ENCODE assay signal across 8 cellular contexts in the genomic region with DNA sequence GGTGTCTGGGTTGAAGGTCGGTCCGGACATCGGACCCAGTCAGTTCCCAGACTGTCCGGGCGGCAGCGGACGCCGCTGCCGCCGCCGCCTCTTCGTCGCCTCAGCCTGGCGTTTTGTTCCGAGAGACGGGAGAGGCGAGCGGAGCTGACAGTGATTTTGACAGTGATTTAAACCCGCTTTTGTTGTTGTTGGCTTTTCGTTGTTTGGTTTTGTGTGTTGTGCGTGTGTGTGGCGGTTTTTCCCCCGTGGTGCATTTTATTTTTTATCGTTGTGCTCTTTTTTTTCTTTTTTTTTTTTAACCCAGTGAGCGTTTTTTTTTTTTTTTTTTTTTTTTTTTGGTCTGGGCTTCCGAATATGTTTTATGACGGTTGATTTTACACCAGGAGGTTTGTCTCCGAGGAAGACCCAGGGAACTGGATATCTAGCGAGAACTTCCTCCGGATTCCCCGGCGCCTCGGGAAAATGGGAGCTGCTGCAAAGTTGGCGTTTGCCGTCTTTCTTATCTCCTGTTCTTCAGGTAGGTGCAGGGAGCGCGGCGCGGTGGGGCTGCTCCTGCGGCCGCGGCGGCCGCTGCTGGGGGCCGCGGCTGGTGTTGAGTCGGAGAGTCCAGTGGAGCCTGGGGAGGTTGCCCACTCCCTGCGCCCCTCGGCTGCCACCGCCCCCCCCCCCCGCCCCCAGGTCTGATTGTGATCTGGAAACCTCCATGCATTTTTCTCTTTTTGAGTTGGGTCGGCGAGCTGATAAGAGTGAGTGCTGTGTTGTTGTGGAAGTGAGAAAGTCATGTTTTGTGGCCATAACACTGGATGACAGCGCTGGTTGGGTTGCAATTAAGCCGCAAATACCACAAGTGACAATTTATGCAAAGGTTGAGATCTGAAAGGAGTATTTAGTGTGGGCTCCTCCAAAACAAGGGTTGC. TPM values are rescaled to one million over a fixed set of nuclear protein-coding genes. Genes with fewer than 3 reads are reported as not detected.
DNase-seq lines count a peak whose midpoint lies in the region; ATAC-seq and TF ChIP-seq lines count a peak whose summit lies in the region.

A gene (plus strand): TSS at position 339 of the 917 bp plus-strand sequence. CDS start 124 bp downstream, at position 463.

- TF ChIP-seq POLR2A in body of pancreas (IDR thresholded peaks at IDR 0.05), result no peak
- TF ChIP-seq POLR2A in gastrocnemius medialis (IDR thresholded peaks at IDR 0.05), result peak in 1 of 2 donors; percentile 9

- peaks cover 28% of the 10 kb centered on the region for H3K27me3 Mint-ChIP-seq in IgD-negative memory B cell
- H3K27me3 Mint-ChIP-seq in T-helper 1 cell treated with Interleukin-12 subunit alpha and Interleukin-12 subunit beta and Interleukin-4 antibody, amounts not matched to agents 30 μg/mL and 1 μg/mL, for 36 hours (ENCODE audit: low read depth), result peaks cover 69% of the 10 kb centered on the region

- WGBS in body of pancreas, 2 donors, result 0% methylated on average over 35 to 54 of the region's 55 CpGs

- in situ Hi-C loops in G401 (cut with HindIII; ENCODE audit: low sequenced_read_pairs), result no loop called here
- in situ Hi-C loops in gastrocnemius medialis (cut with MboI; ENCODE audit: low sequenced_read_pairs in 4 of 4), result loop anchor here in 1 of 4 donors (10.0 kb wide), 1 partner anchor 170 kb away; no protein-coding TSS in a partner anchor

- peak within 1 kb of the TSS; percentile 25 to 96 (median 94) for H3K27ac Mint-ChIP-seq in IgD-negative memory B cell
- H3K27ac Mint-ChIP-seq in T-helper 1 cell treated with Interleukin-12 subunit alpha and Interleukin-12 subunit beta and Interleukin-4 antibody, amounts not matched to agents 30 μg/mL and 1 μg/mL, for 36 hours, result peak within 1 kb of the TSS; percentile 75

- ATAC-seq in GM21737 (IDR thresholded peaks at IDR 0.05; ENCODE audit: unreplicated experiment), result peak; percentile 31
- peak; percentile 51 for ATAC-seq in body of pancreas
- peak; percentile 54 to 63 for ATAC-seq in gastrocnemius medialis

- H3K36me3 Mint-ChIP-seq in IgD-negative memory B cell, result peaks cover 1% of the 10 kb centered on the region
- H3K36me3 Mint-ChIP-seq in T-helper 1 cell treated with Interleukin-12 subunit alpha and Interleukin-12 subunit beta and Interleukin-4 antibody, amounts not matched to agents 30 μg/mL and 1 μg/mL, for 36 hours (ENCODE audit: low read depth), result no peaks in the 10 kb centered on the region

- H3K4me3 ChIP-seq in body of pancreas, result peak within 1 kb of the TSS; percentile 78 to 92
- peak within 1 kb of the TSS; percentile 83 for H3K4me3 ChIP-seq in iPS-18a (ENCODE audit: low read length)
- H3K4me3 ChIP-seq in gastrocnemius medialis, result peak within 1 kb of the TSS; percentile 77 to 91 (median 86)

- peaks cover 0 to 5% (median 4%) of the 10 kb centered on the region in 3 donors for H3K9me3 Mint-ChIP-seq in IgD-negative memory B cell
- no peaks in the 10 kb centered on the region for H3K9me3 Mint-ChIP-seq in T-helper 1 cell treated with Interleukin-12 subunit alpha and Interleukin-12 subunit beta and Interleukin-4 antibody, amounts not matched to agents 30 μg/mL and 1 μg/mL, for 36 hours

- H3K4me1 ChIP-seq in body of pancreas (peaks cover 35% of the 10 kb centered on the region), iPS-18a (ENCODE audit: control insufficient read depth, low read depth, low read length) (peaks cover 13% of the 10 kb centered on the region), gastrocnemius medialis (peaks cover 44 to 47% of the 10 kb centered on the region in 2 donors)

- H3K36me3 ChIP-seq in body of pancreas (replicated peaks in 1 of 2; ENCODE audit: insufficient read depth in 1 of 2, low read depth in 2 of 2), result no peaks in the 10 kb centered on the region
- H3K36me3 ChIP-seq in iPS-18a (ENCODE audit: control insufficient read depth, low read depth, low read length), result no peaks in the 10 kb centered on the region
- H3K36me3 ChIP-seq in gastrocnemius medialis, result no peaks in the 10 kb centered on the region

- TF ChIP-seq CTCF in body of pancreas (IDR thresholded peaks at IDR 0.05) (no peak), gastrocnemius medialis (IDR thresholded peaks at IDR 0.05 in 4 of 5, conservative IDR thresholded peaks at IDR 0.05 in 1 of 5) (no peak)

- peak within 1 kb of the TSS; percentile 91 for H3K9ac ChIP-seq in iPS-18a (ENCODE audit: low read length)

- H3K4me1 Mint-ChIP-seq in IgD-negative memory B cell, result peaks cover 8 to 18% (median 12%) of the 10 kb centered on the region in 3 donors
- H3K4me1 Mint-ChIP-seq in T-helper 1 cell treated with Interleukin-12 subunit alpha and Interleukin-12 subunit beta and Interleukin-4 antibody, amounts not matched to agents 30 μg/mL and 1 μg/mL, for 36 hours (ENCODE audit: low read depth), result peaks cover 21% of the 10 kb centered on the region

- H3K9me3 ChIP-seq in body of pancreas (no peaks in the 10 kb centered on the region), iPS-18a (ENCODE audit: control insufficient read depth, low read depth, low read length) (no peaks in the 10 kb centered on the region), gastrocnemius medialis (no peaks in the 10 kb centered on the region)

- DNase-seq in G401 (ENCODE audit: low spot score) (peak; percentile 58), body of pancreas (peak; percentile 45 to 65 (median 54)), gastrocnemius medialis (peak; percentile 12 to 22)
- no peak for DNase-seq in NK-92 treated with Interleukin-12 subunit alpha and Interleukin-12 subunit beta, amount 100 ng/mL, for 24 hours (lab: John Stamatoyannopoulos, UW)

- intact Hi-C loops in body of pancreas (cut with DNase I), result no loop called here
- intact Hi-C loops in gastrocnemius medialis (cut with DNase I; ENCODE audit: low total_unique reads), result loop anchor here (2.0 to 5.0 kb wide), 4 partner anchors 62 to 1742 kb away; a partner anchor contains a TSS

- H3K27ac ChIP-seq in body of pancreas (peak within 1 kb of the TSS; percentile 86 to 99 (median 96)), iPS-18a (ENCODE audit: low read length) (peak within 1 kb of the TSS; percentile 38), gastrocnemius medialis (peak within 1 kb of the TSS; percentile 89 to 99 (median 96))

- peak within 1 kb of the TSS; percentile 90 to 98 (median 94) for H3K4me3 Mint-ChIP-seq in IgD-negative memory B cell
- H3K4me3 Mint-ChIP-seq in T-helper 1 cell treated with Interleukin-12 subunit alpha and Interleukin-12 subunit beta and Interleukin-4 antibody, amounts not matched to agents 30 μg/mL and 1 μg/mL, for 36 hours, result peak within 1 kb of the TSS; percentile 89

- H3K27me3 ChIP-seq in body of pancreas (no peaks in the 10 kb centered on the region), iPS-18a (ENCODE audit: control insufficient read depth, insufficient read depth, low read length) (no peaks in the 10 kb centered on the region), gastrocnemius medialis (no peaks in the 10 kb centered on the region)

RNA-seq across cellular contexts. Expression of the gene that starts here (rescaled TPM):
- 0.31 and 0.54 TPM in 2 replicates for total RNA-seq in G401 (2014; rRNA removed; shearing (Covaris generic))
- 0.59 TPM for polyA plus RNA-seq in IgD-negative memory B cell
- total RNA-seq in body of pancreas (10 to 100 TPM in 1 of 2 donors, 1 to 10 TPM in 1; 5.6 to 25.9 TPM), gastrocnemius medialis (10 to 100 TPM in 1 of 4 donors, 1 to 10 TPM in 3; 6.6 to 10.6 (median 7.5) TPM)

Comparison
In these comparisons a context has a peak if more than half of its experiments do, and no peak if none do; other contexts are left out.
1. Peak in DNase-seq in G401; RNA of the gene not detected or under 1 TPM.
2. H3K27ac ChIP-seq: peak in every context shown above with its lines; median percentile 96 in gastrocnemius medialis; 96 in body of pancreas; 38 in iPS-18a.